In the genomic region with DNA sequence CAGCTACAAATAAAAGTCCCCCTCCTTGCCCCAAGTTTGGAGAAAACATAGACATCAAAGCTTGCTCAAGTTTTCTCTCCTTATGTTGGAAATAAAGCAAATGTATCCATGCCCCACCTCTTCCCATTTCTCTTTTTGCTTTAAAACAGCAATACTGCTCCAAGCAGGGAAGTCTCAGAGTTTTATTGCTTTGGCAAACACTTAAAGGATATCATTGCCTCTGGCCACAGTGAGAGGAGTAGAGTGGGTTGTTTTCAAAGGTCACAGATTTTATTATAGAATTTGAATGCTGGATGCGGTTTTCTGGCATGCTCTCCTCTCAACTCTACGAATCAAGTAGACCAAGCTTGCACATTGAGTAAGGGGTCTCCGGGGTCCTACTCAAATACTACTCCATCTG, we compare ENCODE assay signal across 19 cellular contexts.
A peak's percentile ranks its signal among the peaks of the same experiment; 100 is the strongest.
DNase-seq lines count a peak whose midpoint lies in the region; TF ChIP-seq lines count a peak whose summit lies in the region.
"Had no signal": no experiment of that assay in that cellular context is flagged by ENCODE, and none has a peak within 500 bp of the region (broad histone marks: within the 10 kb centered on the region; RNA-seq: fewer than 3 reads in every experiment).

No MANE protein-coding gene starts in this region.

- no peak for TF ChIP-seq CTCF in fibroblast of villous mesenchyme (IDR thresholded peaks at IDR 0.05; ENCODE audit: insufficient read depth, low read depth, low read length)
- no peak for TF ChIP-seq CTCF in sigmoid colon (IDR thresholded peaks at IDR 0.05)

- H3K4me3 ChIP-seq in fibroblast of villous mesenchyme (ENCODE audit: low read depth, low read length) (no peak overlapping the region), sigmoid colon (no peak overlapping the region)
- H3K4me3 ChIP-seq: GM23338, HAP-1, Peyer's patch, SJSA1 had no signal

- DNase-seq in DMS79 treated with DMSO at 0.1 percent for 48 hours (lab: John Stamatoyannopoulos, UW) (peak; percentile 93), fibroblast of villous mesenchyme (ENCODE audit: low read depth) (peak; percentile 57), sigmoid colon (no peak), SIG-M5 treated with dmso at 0.1 percent for 504 hours (lab: John Stamatoyannopoulos, UW; ENCODE audit: unreplicated experiment) (no peak), cerebellar cortex (ENCODE audit: low spot score) (no peak), NCI-H146 treated with DMSO at 0.1 percent for 48 hours (lab: John Stamatoyannopoulos, UW; ENCODE audit: unreplicated experiment) (no peak)
- DNase-seq in NK-92 treated with Interleukin-12 subunit alpha and Interleukin-12 subunit beta, amount 100 ng/mL, for 24 hours (lab: John Stamatoyannopoulos, UW): no peak
- DNase-seq: KG1, NCI-H1092, NCI-H1436, NCI-H1930, NCI-H2227 treated with DMSO at 0.1 percent for 48 hours, NCI-H510A treated with DMSO at 0.1 percent for 48 hours, NCI-H774, Peyer's patch had no signal

- TF ChIP-seq POLR2A in sigmoid colon (IDR thresholded peaks at IDR 0.05): no peak

- H3K27me3 ChIP-seq in sigmoid colon: no peaks in the 10 kb centered on the region
- H3K27me3 ChIP-seq: Peyer's patch, SJSA1 had no signal

- H3K36me3 ChIP-seq in sigmoid colon: peaks cover 0 to 3% (median 0%) of the 10 kb centered on the region in 4 donors
- H3K36me3 ChIP-seq: HAP-1, Peyer's patch, SJSA1 had no signal

- intact Hi-C loops in sigmoid colon (cut with DNase I): no loop called here

- no peak for TF ChIP-seq EP300 in sigmoid colon (IDR thresholded peaks at IDR 0.05)

- H3K27ac ChIP-seq in angular gyrus (ENCODE audit: low read depth, low read length) (peak overlapping the region; percentile 14), sigmoid colon (peak overlapping the region in 3 of 4 donors; percentile 28 to 82 (median 42))
- H3K27ac ChIP-seq: Peyer's patch, SJSA1 had no signal

- H3K4me1 ChIP-seq in sigmoid colon: peaks cover 0 to 57% (median 47%) of the 10 kb centered on the region in 4 donors
- H3K4me1 ChIP-seq: HAP-1, SJSA1 had no signal

- no peaks in the 10 kb centered on the region for H3K9me3 ChIP-seq in sigmoid colon
- H3K9me3 ChIP-seq: HAP-1, Peyer's patch, SJSA1 had no signal

- WGBS in sigmoid colon, 2 donors: 11 to 68% methylated on average over 3 of the region's 3 CpGs

Comparison
In these comparisons a context has a peak if more than half of its experiments do, and no peak if none do; other contexts are left out.
1. DNase-seq: peak in DMS79 treated with DMSO at 0.1 percent for 48 hours (single experiment) and fibroblast of villous mesenchyme (single experiment); none in sigmoid colon (single experiment), NK-92 treated with Interleukin-12 subunit alpha and Interleukin-12 subunit beta, amount 100 ng/mL, for 24 hours (single experiment), SIG-M5 treated with dmso at 0.1 percent for 504 hours (single experiment), cerebellar cortex (single experiment) and NCI-H146 treated with DMSO at 0.1 percent for 48 hours (single experiment).